ENCODE assay signal across 25 cellular contexts in genomic region chr5:76657091-76657490, GRCh38. TPM values are rescaled to one million over a fixed set of nuclear protein-coding genes. Genes with fewer than 3 reads are reported as not detected.
"Had no signal": no experiment of that assay in that cellular context is flagged by ENCODE, and none has a peak within 500 bp of the region (broad histone marks: within the 10 kb centered on the region; RNA-seq: fewer than 3 reads in every experiment).

No MANE protein-coding gene starts in this region.

- H3K4me3 Mint-ChIP-seq: activated CD4-positive, alpha-beta memory T cell treated with anti-CD3 and anti-CD28 coated beads, Interleukin-2, amount 10 ng/mL, durations not matched to agents 7 days and 5 days; activated CD4-positive, alpha-beta T cell treated with anti-CD3 and anti-CD28 coated beads, Interleukin-2, amount 10 ng/mL, durations not matched to agents 24 days and 14 days; activated CD8-positive, alpha-beta memory T cell treated with anti-CD3 and anti-CD28 coated beads, Interleukin-2, amount 10 ng/mL, durations not matched to agents 7 days and 5 days; activated naive CD4-positive, alpha-beta T cell treated with anti-CD3 and anti-CD28 coated beads, Interleukin-2, amount 50 U/mL, for 24 hours; mesothelial cell of epicardium; nephron; stimulated activated naive B cell treated with anti-CD40 and anti-IgM and Interleukin-4, amounts not matched to agents 10 μg/mL and 1 μg/mL and 100 μg/mL, for 72 hours; T-helper 1 cell treated with Interleukin-12 subunit alpha and Interleukin-12 subunit beta and Interleukin-4 antibody, amounts not matched to agents 30 μg/mL and 1 μg/mL, for 36 hours had no signal

- H3K9me3 ChIP-seq: esophagus muscularis mucosa, right lobe of liver, vagina had no signal

- ATAC-seq: activated CD8-positive, alpha-beta memory T cell treated with anti-CD3 and anti-CD28 coated beads, Interleukin-2, amount 10 ng/mL, durations not matched to agents 7 days and 5 days; left cardiac atrium; stimulated activated naive B cell treated with anti-CD40 and anti-IgM and Interleukin-4, amounts not matched to agents 10 μg/mL and 1 μg/mL and 100 μg/mL, for 72 hours had no signal

- H3K36me3 ChIP-seq: brain microvascular endothelial cell, esophagus muscularis mucosa, vagina had no signal

- H3K9ac ChIP-seq: parathyroid adenoma had no signal

- H2AFZ ChIP-seq: parathyroid adenoma had no signal

- H3K27me3 Mint-ChIP-seq: activated CD4-positive, alpha-beta memory T cell treated with anti-CD3 and anti-CD28 coated beads, Interleukin-2, amount 10 ng/mL, durations not matched to agents 7 days and 5 days; activated CD4-positive, alpha-beta T cell treated with anti-CD3 and anti-CD28 coated beads, Interleukin-2, amount 10 ng/mL, durations not matched to agents 24 days and 14 days; activated CD8-positive, alpha-beta memory T cell treated with anti-CD3 and anti-CD28 coated beads, Interleukin-2, amount 10 ng/mL, durations not matched to agents 7 days and 5 days; activated naive CD4-positive, alpha-beta T cell treated with anti-CD3 and anti-CD28 coated beads, Interleukin-2, amount 50 U/mL, for 24 hours; stimulated activated naive B cell treated with anti-CD40 and anti-IgM and Interleukin-4, amounts not matched to agents 10 μg/mL and 1 μg/mL and 100 μg/mL, for 72 hours had no signal

- H3K27ac ChIP-seq: brain microvascular endothelial cell, esophagus muscularis mucosa, parathyroid adenoma, right lobe of liver, skin epidermis, vagina had no signal

- H3K27ac Mint-ChIP-seq: activated CD4-positive, alpha-beta memory T cell treated with anti-CD3 and anti-CD28 coated beads, Interleukin-2, amount 10 ng/mL, durations not matched to agents 7 days and 5 days; activated CD4-positive, alpha-beta T cell treated with anti-CD3 and anti-CD28 coated beads, Interleukin-2, amount 10 ng/mL, durations not matched to agents 24 days and 14 days; activated CD8-positive, alpha-beta memory T cell treated with anti-CD3 and anti-CD28 coated beads, Interleukin-2, amount 10 ng/mL, durations not matched to agents 7 days and 5 days; activated naive CD4-positive, alpha-beta T cell treated with anti-CD3 and anti-CD28 coated beads, Interleukin-2, amount 50 U/mL, for 24 hours; nephron; stimulated activated naive B cell treated with anti-CD40 and anti-IgM and Interleukin-4, amounts not matched to agents 10 μg/mL and 1 μg/mL and 100 μg/mL, for 72 hours; T-helper 1 cell treated with Interleukin-12 subunit alpha and Interleukin-12 subunit beta and Interleukin-4 antibody, amounts not matched to agents 30 μg/mL and 1 μg/mL, for 36 hours had no signal

- H3K4me1 ChIP-seq: esophagus muscularis mucosa, parathyroid adenoma, right lobe of liver, vagina had no signal

- DNase-seq: activated CD4-positive, alpha-beta memory T cell treated with anti-CD3 and anti-CD28 coated beads, Interleukin-2, amount 10 ng/mL, durations not matched to agents 7 days and 5 days; activated CD4-positive, alpha-beta T cell treated with anti-CD3 and anti-CD28 coated beads, Interleukin-2, amount 10 ng/mL, durations not matched to agents 24 days and 14 days; activated CD8-positive, alpha-beta memory T cell treated with anti-CD3 and anti-CD28 coated beads, Interleukin-2, amount 10 ng/mL, durations not matched to agents 7 days and 5 days; activated gamma-delta T cell; activated T-cell treated with anti-CD3 and anti-CD28 coated beads for 4 hours; aorta; brain microvascular endothelial cell; caudate nucleus; dermis blood vessel endothelial cell; effector CD8-positive, alpha-beta T cell; hypothalamus; left cardiac atrium; right lobe of liver; stimulated activated CD4-positive, alpha-beta T cell treated with anti-CD3 and anti-CD28 coated beads, Interleukin-2, amount 100 ng/mL, for 24 hours; stimulated activated naive B cell treated with anti-CD40 and anti-IgM and Interleukin-4, amounts not matched to agents 10 μg/mL and 1 μg/mL and 100 μg/mL, for 72 hours; trophoblast cell had no signal

- H3K4me1 Mint-ChIP-seq: activated CD4-positive, alpha-beta T cell treated with anti-CD3 and anti-CD28 coated beads, Interleukin-2, amount 10 ng/mL, durations not matched to agents 24 days and 14 days; activated naive CD4-positive, alpha-beta T cell treated with anti-CD3 and anti-CD28 coated beads, Interleukin-2, amount 50 U/mL, for 24 hours; nephron; stimulated activated naive B cell treated with anti-CD40 and anti-IgM and Interleukin-4, amounts not matched to agents 10 μg/mL and 1 μg/mL and 100 μg/mL, for 72 hours had no signal

- H3K4me3 ChIP-seq: esophagus muscularis mucosa, lung, right lobe of liver, skin epidermis, vagina had no signal

- H3K27me3 ChIP-seq: brain microvascular endothelial cell, esophagus muscularis mucosa, right lobe of liver, vagina had no signal

- H3K9me3 Mint-ChIP-seq: activated CD4-positive, alpha-beta memory T cell treated with anti-CD3 and anti-CD28 coated beads, Interleukin-2, amount 10 ng/mL, durations not matched to agents 7 days and 5 days; activated CD4-positive, alpha-beta T cell treated with anti-CD3 and anti-CD28 coated beads, Interleukin-2, amount 10 ng/mL, durations not matched to agents 24 days and 14 days; activated naive CD4-positive, alpha-beta T cell treated with anti-CD3 and anti-CD28 coated beads, Interleukin-2, amount 50 U/mL, for 24 hours; mesothelial cell of epicardium; stimulated activated naive B cell treated with anti-CD40 and anti-IgM and Interleukin-4, amounts not matched to agents 10 μg/mL and 1 μg/mL and 100 μg/mL, for 72 hours; T-helper 1 cell treated with Interleukin-12 subunit alpha and Interleukin-12 subunit beta and Interleukin-4 antibody, amounts not matched to agents 30 μg/mL and 1 μg/mL, for 36 hours had no signal

RNA-seq across cellular contexts. Expression of gene F2RL2, which starts 33.9 kb away (rescaled TPM):
- total RNA-seq: activated CD4-positive, alpha-beta memory T cell treated with anti-CD3 and anti-CD28 coated beads, Interleukin-2, amount 10 ng/mL, durations not matched to agents 7 days and 5 days; activated CD4-positive, alpha-beta T cell treated with anti-CD3 and anti-CD28 coated beads, Interleukin-2, amount 10 ng/mL, durations not matched to agents 24 days and 14 days; vagina had no signal
